2 cellular contexts compared by ENCODE assay signal in the genomic region with DNA sequence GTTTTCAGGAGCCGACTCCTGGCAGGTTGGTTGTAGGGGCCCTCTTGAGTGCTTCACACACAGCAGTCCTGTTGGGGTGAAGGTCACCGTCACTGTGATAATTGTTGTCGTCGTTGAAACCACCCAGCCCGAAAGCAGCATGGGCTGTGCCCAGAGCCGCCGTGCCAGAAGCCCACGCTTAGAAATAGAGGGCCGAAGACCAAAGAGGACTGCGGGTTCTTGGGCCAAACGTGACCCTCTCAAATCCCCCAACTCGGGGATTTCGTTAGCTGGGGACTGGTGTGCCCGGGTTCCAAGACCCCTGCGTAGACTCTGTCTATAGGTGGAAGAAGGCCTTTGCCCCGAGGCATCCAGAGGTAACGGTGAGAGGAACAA.
TF ChIP-seq lines count a peak whose summit lies in the region.

No MANE protein-coding gene starts in this region.

TF ChIP-seq in A549, 52 proteins besides CTCF, POLR2A, EP300 and RAD21 (continued from another document):
- TF ChIP-seq RFX5 (IDR thresholded peaks at IDR 0.05) = no peak
- TF ChIP-seq POLR2AphosphoS2 (conservative IDR thresholded peaks at IDR 0.05; ENCODE audit: low read length) = no peak
- TF ChIP-seq BHLHE40 (IDR thresholded peaks at IDR 0.05; ENCODE audit: low read depth, low read length) = no peak
- TF ChIP-seq CEBPB (IDR thresholded peaks at IDR 0.05) = no peak
- no peak for TF ChIP-seq ESRRA (IDR thresholded peaks at IDR 0.05; ENCODE audit: borderline replicate concordance, low read length)
- no peak for TF ChIP-seq TP53 (CRISPR knock-in tag; IDR thresholded peaks at IDR 0.05)
- no peak for TF ChIP-seq RNF2 (IDR thresholded peaks at IDR 0.05; ENCODE audit: borderline replicate concordance, low read depth)
- no peak for TF ChIP-seq RCOR1 (IDR thresholded peaks at IDR 0.05; ENCODE audit: low read depth, low read length)
- no peak for TF ChIP-seq HEYL (CRISPR knock-in tag; IDR thresholded peaks at IDR 0.05)
- TF ChIP-seq KDM5A (IDR thresholded peaks at IDR 0.05) = no peak
- TF ChIP-seq JUN (IDR thresholded peaks at IDR 0.05) = no peak
- no peak for TF ChIP-seq SREBF2 (IDR thresholded peaks at IDR 0.05)

TF ChIP-seq in IMR-90, 13 proteins besides CTCF, POLR2A, EP300 and RAD21 (continued from another document):
- TF ChIP-seq ELK1 (IDR thresholded peaks at IDR 0.05; ENCODE audit: borderline replicate concordance, low read depth, low read length) (no peak), MAFK (IDR thresholded peaks at IDR 0.05; ENCODE audit: low read depth, low read length) (no peak), RCOR1 (IDR thresholded peaks at IDR 0.05; ENCODE audit: insufficient replicate concordance, low read length) (no peak), SMC3 (IDR thresholded peaks at IDR 0.05; ENCODE audit: low read depth, low read length) (no peak), MXI1 (IDR thresholded peaks at IDR 0.05; ENCODE audit: borderline replicate concordance, low read depth, low read length) (no peak), CEBPB (IDR thresholded peaks at IDR 0.05; ENCODE audit: low read depth, low read length) (no peak), BHLHE40 (IDR thresholded peaks at IDR 0.05; ENCODE audit: low read depth, low read length) (no peak), NFE2L2 (IDR thresholded peaks at IDR 0.05; ENCODE audit: low read depth, low read length) (no peak), RFX5 (IDR thresholded peaks at IDR 0.05; ENCODE audit: low read depth, low read length) (no peak), MAZ (IDR thresholded peaks at IDR 0.05; ENCODE audit: borderline replicate concordance, low read depth, low read length) (no peak)
- TF ChIP-seq, protein P1, sequence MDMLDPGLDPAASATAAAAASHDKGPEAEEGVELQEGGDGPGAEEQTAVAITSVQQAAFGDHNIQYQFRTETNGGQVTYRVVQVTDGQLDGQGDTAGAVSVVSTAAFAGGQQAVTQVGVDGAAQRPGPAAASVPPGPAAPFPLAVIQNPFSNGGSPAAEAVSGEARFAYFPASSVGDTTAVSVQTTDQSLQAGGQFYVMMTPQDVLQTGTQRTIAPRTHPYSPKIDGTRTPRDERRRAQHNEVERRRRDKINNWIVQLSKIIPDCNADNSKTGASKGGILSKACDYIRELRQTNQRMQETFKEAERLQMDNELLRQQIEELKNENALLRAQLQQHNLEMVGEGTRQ (IDR thresholded peaks at IDR 0.05; ENCODE audit: low read depth, low read length) = no peak
